Comparison of ENCODE assay signal across 1 cellular context in genomic region chr12:49036029-49036428, GRCh38.
TF ChIP-seq lines count a peak whose summit lies in the region.

No MANE protein-coding gene starts in this region.

TF ChIP-seq in HEK293, 187 proteins besides CTCF, POLR2A, EP300 and RAD21 (continued from another document):
- no peak for TF ChIP-seq ZBTB26 (tag by site-specific recombination; optimal IDR thresholded peaks at IDR 0.05)
- TF ChIP-seq ZFP69B (tag by site-specific recombination; IDR thresholded peaks at IDR 0.05) = no peak
- TF ChIP-seq ZNF362 (tag by site-specific recombination; IDR thresholded peaks at IDR 0.05) = peak; percentile 84; the same call in 1 of the 2 replicates
- TF ChIP-seq PATZ1 (tag by site-specific recombination; IDR thresholded peaks at IDR 0.05) = no peak
- no peak for TF ChIP-seq ZNF768 (tag by site-specific recombination; IDR thresholded peaks at IDR 0.05)
- no peak for TF ChIP-seq ZNF24 (tag by site-specific recombination; IDR thresholded peaks at IDR 0.05)
- no peak for TF ChIP-seq ZNF776 (tag by site-specific recombination; IDR thresholded peaks at IDR 0.05; ENCODE audit: borderline replicate concordance)
- no peak for TF ChIP-seq ZNF354C (tag by site-specific recombination; IDR thresholded peaks at IDR 0.05; ENCODE audit: borderline replicate concordance, low read depth)
TF ChIP-seq in HEK293: peak in this region for 4.
